In the genomic region with DNA sequence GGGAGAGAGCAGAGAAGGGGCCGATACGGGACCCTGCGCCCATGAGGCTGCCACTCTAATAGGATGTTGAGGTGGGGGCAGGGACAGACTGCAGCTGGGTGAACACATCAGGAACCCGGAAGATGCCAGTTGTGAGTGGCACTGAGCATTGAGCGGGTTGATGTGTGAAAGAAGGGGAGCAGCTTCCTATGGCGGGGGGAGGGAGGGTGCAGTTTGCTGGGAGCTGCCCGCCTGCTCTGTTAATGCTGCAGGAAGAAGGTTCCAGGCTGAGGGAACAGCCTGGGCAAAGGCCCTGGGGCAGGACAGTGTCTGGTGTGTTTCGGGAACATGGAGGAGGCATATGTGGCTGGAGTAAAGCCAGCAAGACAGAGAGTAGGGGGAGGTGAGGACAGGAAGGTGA, we compare ENCODE assay signal across 14 cellular contexts. TPM values are rescaled to one million over a fixed set of nuclear protein-coding genes. Genes with fewer than 3 reads are reported as not detected.
DNase-seq lines count a peak whose midpoint lies in the region; ATAC-seq, FAIRE-seq and TF ChIP-seq lines count a peak whose summit lies in the region.
"Had no signal": no experiment of that assay in that cellular context is flagged by ENCODE, and none has a peak within 500 bp of the region (broad histone marks: within the 10 kb centered on the region; RNA-seq: fewer than 3 reads in every experiment).

No MANE protein-coding gene starts in this region.

- intact Hi-C loops in HepG2 (cut with micrococcal nuclease; ENCODE audit: unreplicated experiment) (no loop called here), right lobe of liver (cut with DNase I) (no loop called here), upper lobe of right lung (cut with DNase I) (no loop called here)

- H3K27me3 Mint-ChIP-seq in brain, result peaks cover under 1% of the 10 kb centered on the region

- H3K4me1 ChIP-seq in HepG2 (ENCODE audit: insufficient read depth, low read length), result peaks cover 92% of the 10 kb centered on the region
- peaks cover 3 to 77% (median 36%) of the 10 kb centered on the region in 4 donors for H3K4me1 ChIP-seq in right lobe of liver
- peaks cover 81 to 89% of the 10 kb centered on the region in 2 donors for H3K4me1 ChIP-seq in mucosa of rectum (ENCODE audit: control insufficient read depth in 2 of 2, insufficient read depth in 2 of 2, low read length in 2 of 2)
- H3K4me1 ChIP-seq in upper lobe of right lung, result peaks cover 76% of the 10 kb centered on the region

- H3K9ac ChIP-seq in HepG2 (ENCODE audit: insufficient read depth, low read depth, low read length), result no peak overlapping the region
- peak overlapping the region; percentile 58 to 82 for H3K9ac ChIP-seq in mucosa of rectum (ENCODE audit: low read depth in 1 of 2, low read length in 2 of 2)

- POLR2A ChIA-PET in HepG2 (lab: Yijun Ruan, JAX), result no interaction called here

- H3K4me2 ChIP-seq in HepG2 (ENCODE audit: low read depth, low read length), result 0 out of 2 replicates have a peak overlapping the region, but pooled peaks have one; percentile 74

- WGBS in HepG2 (ENCODE audit: low lambda C conversion rate), result 95% methylated on average over 8 of the region's 8 CpGs
- WGBS in right lobe of liver (ENCODE audit: insufficient coverage, low coverage, low lambda C conversion rate, missing lambda C conversion rate), result 67% methylated on average over 1 of the region's 8 CpGs

- no peak for TF ChIP-seq RAD21 in HepG2 (CRISPR knock-in tag; IDR thresholded peaks at IDR 0.05)

- H4K20me1 ChIP-seq in HepG2 (ENCODE audit: insufficient read depth, low read length), result no peaks in the 10 kb centered on the region

- peaks cover 12% of the 10 kb centered on the region for H3K4me1 Mint-ChIP-seq in brain

- H2AFZ ChIP-seq in HepG2 (ENCODE audit: low read length), result no peak overlapping the region

- peaks cover 66% of the 10 kb centered on the region for H3K79me2 ChIP-seq in HepG2 (ENCODE audit: insufficient read depth, low read length)

- no peaks in the 10 kb centered on the region for H3K9me3 Mint-ChIP-seq in brain

- H3K9me3 ChIP-seq in HepG2 (ENCODE audit: low read length) (no peaks in the 10 kb centered on the region), right lobe of liver (no peaks in the 10 kb centered on the region), mucosa of rectum (ENCODE audit: control insufficient read depth in 2 of 2, low read length in 2 of 2) (no peaks in the 10 kb centered on the region), upper lobe of right lung (no peaks in the 10 kb centered on the region)
- H3K9me3 ChIP-seq: pancreas, thoracic aorta had no signal

- no peak for DNase-seq in HepG2 (ENCODE audit: low spot score)
- no peak for DNase-seq in right lobe of liver
- DNase-seq in upper lobe of right lung, result no peak
- no peak for DNase-seq in NCI-H510A (lab: John Stamatoyannopoulos, UW)
- DNase-seq in NCI-H1694 (lab: John Stamatoyannopoulos, UW), result no peak
- DNase-seq: NCI-H2171; stimulated activated CD4-positive, alpha-beta T cell treated with anti-CD3 and anti-CD28 coated beads, Interleukin-4, amount 100 ng/mL, for 1 hour had no signal

- H3K27ac ChIP-seq in HepG2 (ENCODE audit: extremely low read length, insufficient read depth, low read length), result peak overlapping the region; percentile 80
- no peak overlapping the region for H3K27ac ChIP-seq in right lobe of liver
- peak overlapping the region; percentile 97 to 99 for H3K27ac ChIP-seq in mucosa of rectum (ENCODE audit: low read depth in 2 of 2, low read length in 2 of 2)
- H3K27ac ChIP-seq in upper lobe of right lung, result peak overlapping the region; percentile 85

- no peak for FAIRE-seq in HepG2 (lab: Jason Lieb, UNC)
- FAIRE-seq: pancreas had no signal

- no peak overlapping the region for H3K4me3 Mint-ChIP-seq in brain

- H3K4me3 ChIP-seq in HepG2 (replicated peaks in 1 of 3; ENCODE audit: insufficient read depth in 1 of 3, low read depth in 2 of 3, low read length in 3 of 3), result no peak overlapping the region
- no peak overlapping the region for H3K4me3 ChIP-seq in right lobe of liver
- H3K4me3 ChIP-seq in mucosa of rectum (ENCODE audit: low read length in 2 of 2), result peak overlapping the region; percentile 5 to 20
- no peak overlapping the region for H3K4me3 ChIP-seq in upper lobe of right lung
- H3K4me3 ChIP-seq: pancreas, thoracic aorta had no signal

- TF ChIP-seq EP300 in HepG2 (IDR thresholded peaks at IDR 0.05; ENCODE audit: low read depth in 2 of 2, low read length in 2 of 2) (no peak), HepG2 (CRISPR knock-in tag; IDR thresholded peaks at IDR 0.05; ENCODE audit: borderline replicate concordance) (no peak)

- H3K27me3 ChIP-seq in HepG2 (ENCODE audit: control insufficient read depth in 1 of 2, insufficient read depth in 2 of 2, low read length in 2 of 2) (no peaks in the 10 kb centered on the region), right lobe of liver (no peaks in the 10 kb centered on the region), mucosa of rectum (ENCODE audit: control insufficient read depth in 2 of 2, insufficient read depth in 2 of 2, low read length in 2 of 2) (no peaks in the 10 kb centered on the region), upper lobe of right lung (no peaks in the 10 kb centered on the region)
- H3K27me3 ChIP-seq: pancreas had no signal

- TF ChIP-seq CTCF in HepG2 (CRISPR knock-in tag; IDR thresholded peaks at IDR 0.05) (no peak), right lobe of liver (IDR thresholded peaks at IDR 0.05) (no peak), brain (conservative IDR thresholded peaks at IDR 0.05) (no peak), upper lobe of right lung (IDR thresholded peaks at IDR 0.05) (no peak)

- TF ChIP-seq POLR2A in HepG2 (IDR thresholded peaks at IDR 0.05; ENCODE audit: insufficient read depth in 1 of 2, low read depth in 2 of 2, low read length in 2 of 2) (no peak), right lobe of liver (IDR thresholded peaks at IDR 0.05) (no peak)

- CTCF ChIA-PET in HepG2 (lab: Yijun Ruan, JAX; ENCODE audit: low intra/inter-chr PET ratio, low total read pairs), result no interaction called here

- ATAC-seq in HepG2, result no peak
- no peak for ATAC-seq in right lobe of liver
- ATAC-seq in upper lobe of right lung, result no peak
- ATAC-seq in GM18873 (IDR thresholded peaks at IDR 0.05; ENCODE audit: low FRiP score, unreplicated experiment), result no peak
- ATAC-seq: activated CD4-positive, CD25-positive, alpha-beta regulatory T cell treated with anti-CD3 and anti-CD28 coated beads, Interleukin-2, amount 50 U/mL, for 24 hours; esophagus mucosa; pancreas had no signal

- in situ Hi-C loops in HepG2 (cut with HindIII; ENCODE audit: extremely low pct_ligation_motif_present, low pct_unique_long_range_greater_than_20kb), result no loop called here

- H3K27ac Mint-ChIP-seq in brain, result peak overlapping the region in 4 of 5 experiments; percentile 24 to 78 (median 55)

- peaks cover 2 to 3% of the 10 kb centered on the region in 2 experiments; a peak in 1 of 5 replicates for H3K36me3 ChIP-seq in HepG2 (replicated peaks in 1 of 2; ENCODE audit: control insufficient read depth in 1 of 2, insufficient read depth in 2 of 2, low read length in 2 of 2)
- H3K36me3 ChIP-seq in right lobe of liver, result no peaks in the 10 kb centered on the region
- no peaks in the 10 kb centered on the region for H3K36me3 ChIP-seq in mucosa of rectum (ENCODE audit: control insufficient read depth in 2 of 2, insufficient read depth in 2 of 2, low read length in 2 of 2)
- H3K36me3 ChIP-seq in upper lobe of right lung, result no peaks in the 10 kb centered on the region
- H3K36me3 ChIP-seq: pancreas, thoracic aorta had no signal

- H3K36me3 Mint-ChIP-seq in brain, result peaks cover 10% of the 10 kb centered on the region

- BruUV-seq in HepG2 (replicated peaks; lab: Mats Ljungman, UMichigan), result no TSS peak

RNA-seq across cellular contexts. Expression of a gene that starts 29.8 kb away (rescaled TPM):
- total RNA-seq in HepG2 (2016; rRNA removed; fragmentation: Illumina TruSeq; extraction: Trizol), result 41.7 and 48.2 TPM in 2 replicates
- 19.9 and 21.9 TPM in 2 replicates for total RNA-seq in HepG2 (2016; cell fraction: cytosol; rRNA removed; fragmentation: Illumina TruSeq; extraction: Trizol; ENCODE audit: low read depth)
- total RNA-seq in HepG2 (2016; cell fraction: insoluble cytoplasmic fraction; rRNA removed; fragmentation: Illumina TruSeq; extraction: Trizol), result 37.7 and 40.5 TPM in 2 replicates
- total RNA-seq in HepG2 (2016; cell fraction: membrane; rRNA removed; fragmentation: Illumina TruSeq; extraction: Trizol), result 29.4 and 31.2 TPM in 2 replicates
- total RNA-seq in HepG2 (2016; cell fraction: nucleus; rRNA removed; fragmentation: Illumina TruSeq; extraction: Trizol), result 56.9 and 61.6 TPM in 2 replicates
- 59.8 and 67.0 TPM in 2 replicates for polyA plus RNA-seq in HepG2 (2011; rRNA removed)
- 29.1 and 41.0 TPM in 2 replicates for polyA plus RNA-seq in HepG2 (2011; cell fraction: cytosol; rRNA removed)
- 155 and 203 TPM in 2 replicates for polyA plus RNA-seq in HepG2 (2011; cell fraction: nucleus; rRNA removed)
- 44.2 and 57.9 TPM in 2 replicates for polyA plus RNA-seq in HepG2 (2012)
- 8.6 and 9.0 TPM in 2 replicates for polyA plus RNA-seq in HepG2 (2016; cell fraction: cytosol; fragmentation: Illumina TruSeq; extraction: Trizol; ENCODE audit: low read depth)
- 39.4 and 48.6 TPM in 2 replicates for polyA plus RNA-seq in HepG2 (2016; cell fraction: insoluble cytoplasmic fraction; fragmentation: Illumina TruSeq; extraction: Trizol; ENCODE audit: low read depth)
- 18.1 and 20.6 TPM in 2 replicates for polyA plus RNA-seq in HepG2 (2016; cell fraction: membrane; fragmentation: Illumina TruSeq; extraction: Trizol; ENCODE audit: low read depth)
- 87.0 and 94.1 TPM in 2 replicates for polyA plus RNA-seq in HepG2 (2016; cell fraction: nucleus; fragmentation: Illumina TruSeq; extraction: Trizol; ENCODE audit: insufficient read depth, low read depth)
- 200 and 264 TPM in 2 replicates for polyA minus RNA-seq in HepG2 (2011; rRNA and poly(A)+ RNA removed; ENCODE audit: low replicate concordance)
- polyA minus RNA-seq in HepG2 (2011; cell fraction: cytosol; rRNA and poly(A)+ RNA removed), result 44.4 and 50.0 TPM in 2 replicates
- polyA minus RNA-seq in HepG2 (2011; cell fraction: nucleus; rRNA and poly(A)+ RNA removed), result 143 and 162 TPM in 2 replicates
- total RNA-seq in right lobe of liver, result 10 to 100 TPM; 54.0 to 86.9 (median 68.3) TPM
- 134 TPM for polyA plus RNA-seq in brain (ENCODE audit: insufficient read depth, low read depth, low replicate concordance)
- 280 TPM for total RNA-seq in upper lobe of right lung

RNA-seq across cellular contexts. Expression of a gene that starts 46.4 kb away (rescaled TPM):
- 33.0 and 38.6 TPM in 2 replicates for total RNA-seq in HepG2 (2016; rRNA removed; fragmentation: Illumina TruSeq; extraction: Trizol)
- total RNA-seq in HepG2 (2016; cell fraction: cytosol; rRNA removed; fragmentation: Illumina TruSeq; extraction: Trizol; ENCODE audit: low read depth), result 19.1 and 20.1 TPM in 2 replicates
- total RNA-seq in HepG2 (2016; cell fraction: insoluble cytoplasmic fraction; rRNA removed; fragmentation: Illumina TruSeq; extraction: Trizol), result 36.0 and 39.4 TPM in 2 replicates
- 12.2 and 12.9 TPM in 2 replicates for total RNA-seq in HepG2 (2016; cell fraction: membrane; rRNA removed; fragmentation: Illumina TruSeq; extraction: Trizol)
- 31.9 and 35.0 TPM in 2 replicates for total RNA-seq in HepG2 (2016; cell fraction: nucleus; rRNA removed; fragmentation: Illumina TruSeq; extraction: Trizol)
- 41.6 and 55.6 TPM in 2 replicates for polyA plus RNA-seq in HepG2 (2011; rRNA removed)
- polyA plus RNA-seq in HepG2 (2011; cell fraction: cytosol; rRNA removed), result 25.8 and 39.0 TPM in 2 replicates
- 270 and 290 TPM in 2 replicates for polyA plus RNA-seq in HepG2 (2011; cell fraction: nucleus; rRNA removed)
- polyA plus RNA-seq in HepG2 (2012), result 27.7 and 35.3 TPM in 2 replicates
- polyA plus RNA-seq in HepG2 (2016; cell fraction: cytosol; fragmentation: Illumina TruSeq; extraction: Trizol; ENCODE audit: low read depth), result 11.2 and 12.9 TPM in 2 replicates
- polyA plus RNA-seq in HepG2 (2016; cell fraction: insoluble cytoplasmic fraction; fragmentation: Illumina TruSeq; extraction: Trizol; ENCODE audit: low read depth), result 38.0 and 39.9 TPM in 2 replicates
- polyA plus RNA-seq in HepG2 (2016; cell fraction: membrane; fragmentation: Illumina TruSeq; extraction: Trizol; ENCODE audit: low read depth), result 12.7 and 13.2 TPM in 2 replicates
- 92.8 and 94.8 TPM in 2 replicates for polyA plus RNA-seq in HepG2 (2016; cell fraction: nucleus; fragmentation: Illumina TruSeq; extraction: Trizol; ENCODE audit: insufficient read depth, low read depth)
- 26.7 and 36.3 TPM in 2 replicates for polyA minus RNA-seq in HepG2 (2011; rRNA and poly(A)+ RNA removed; ENCODE audit: low replicate concordance)
- 8.2 and 12.2 TPM in 2 replicates for polyA minus RNA-seq in HepG2 (2011; cell fraction: cytosol; rRNA and poly(A)+ RNA removed)
- 15.5 and 18.7 TPM in 2 replicates for polyA minus RNA-seq in HepG2 (2011; cell fraction: nucleus; rRNA and poly(A)+ RNA removed)
- 10 to 100 TPM; 19.0 to 30.2 (median 26.8) TPM for total RNA-seq in right lobe of liver
- polyA plus RNA-seq in brain (ENCODE audit: insufficient read depth, low read depth, low replicate concordance), result 23.5 TPM
- 30.3 TPM for total RNA-seq in upper lobe of right lung

Comparison
In these comparisons a context has a peak if more than half of its experiments do, and no peak if none do; other contexts are left out.
1. H3K27ac ChIP-seq: peak in HepG2 (single experiment), mucosa of rectum (2 of 2) and upper lobe of right lung (single experiment); none in right lobe of liver (0 of 3).
2. H3K4me3 ChIP-seq: peak in mucosa of rectum (2 of 2); none in HepG2 (0 of 3), right lobe of liver (0 of 3) and upper lobe of right lung (single experiment).